18 cellular contexts compared by ENCODE assay signal in genomic region chr4:55378617-55379467, GRCh38. TPM values are rescaled to one million over a fixed set of nuclear protein-coding genes. Genes with fewer than 3 reads are reported as not detected.
A peak's percentile ranks its signal among the peaks of the same experiment; 100 is the strongest.
DNase-seq lines count a peak whose midpoint lies in the region; ATAC-seq and TF ChIP-seq lines count a peak whose summit lies in the region.
"Had no signal": no experiment of that assay in that cellular context is flagged by ENCODE, and none has a peak within 500 bp of the region (broad histone marks: within the 10 kb centered on the region; RNA-seq: fewer than 3 reads in every experiment).

No MANE protein-coding gene starts in this region.

- peaks cover 19% of the 10 kb centered on the region for H3K4me1 Mint-ChIP-seq in Calu3 (ENCODE audit: low read depth, unreplicated experiment)
- H3K4me1 Mint-ChIP-seq in CD8-positive, alpha-beta T cell (ENCODE audit: low read depth), result no peaks in the 10 kb centered on the region
- H3K4me1 Mint-ChIP-seq: B cell, mesothelial cell of epicardium, T-helper 17 cell had no signal

- peak overlapping the region; percentile 71 for H2AFZ ChIP-seq in PC-9

- H3K4me2 ChIP-seq in PC-9, result peak overlapping the region; percentile 82

- H3K27ac Mint-ChIP-seq in Calu3 (ENCODE audit: unreplicated experiment), result peak overlapping the region; percentile 71
- no peak overlapping the region for H3K27ac Mint-ChIP-seq in CD8-positive, alpha-beta T cell
- H3K27ac Mint-ChIP-seq: B cell, mesothelial cell of epicardium, T-helper 17 cell had no signal

- TF ChIP-seq CTCF in Calu3 (IDR thresholded peaks at IDR 0.05; ENCODE audit: unreplicated experiment) (no peak), PC-9 (conservative IDR thresholded peaks at IDR 0.05) (no peak), choroid plexus epithelial cell (conservative IDR thresholded peaks at IDR 0.05; ENCODE audit: low read depth, low read length) (no peak), mucosa of descending colon (IDR thresholded peaks at IDR 0.05) (no peak), dorsolateral prefrontal cortex (IDR thresholded peaks at IDR 0.05 in 54 of 56, conservative IDR thresholded peaks at IDR 0.05 in 2 of 56; ENCODE audit: low read depth in 1 of 56, partially characterized antibody in 56 of 56) (no peak)
- TF ChIP-seq CTCF in CD8-positive, alpha-beta T cell (IDR thresholded peaks at IDR 0.05), result no peak

- H3K9me3 ChIP-seq in PC-9 (ENCODE audit: insufficient read depth, low read depth), result no peaks in the 10 kb centered on the region
- H3K9me3 ChIP-seq in mucosa of descending colon, result no peaks in the 10 kb centered on the region
- H3K9me3 ChIP-seq in CD8-positive, alpha-beta T cell (ENCODE audit: low read length), result no peaks in the 10 kb centered on the region
- H3K9me3 ChIP-seq: thoracic aorta had no signal

- no TSS peak for BruUV-seq in Calu3 (replicated peaks; lab: Mats Ljungman, UMichigan)
- BruUV-seq in PC-9 (replicated peaks; lab: Mats Ljungman, UMichigan), result no TSS peak

- no peaks in the 10 kb centered on the region for H3K36me3 ChIP-seq in PC-9 (ENCODE audit: low read depth)
- no peaks in the 10 kb centered on the region for H3K36me3 ChIP-seq in mucosa of descending colon (ENCODE audit: low read depth)
- no peaks in the 10 kb centered on the region for H3K36me3 ChIP-seq in CD8-positive, alpha-beta T cell (ENCODE audit: insufficient read depth, low read length)
- H3K36me3 ChIP-seq: thoracic aorta had no signal

- H3K4me1 ChIP-seq in PC-9 (replicated peaks; ENCODE audit: insufficient read depth), result peaks cover 18% of the 10 kb centered on the region
- no peaks in the 10 kb centered on the region for H3K4me1 ChIP-seq in mucosa of descending colon (ENCODE audit: low read depth)
- no peaks in the 10 kb centered on the region for H3K4me1 ChIP-seq in CD8-positive, alpha-beta T cell (ENCODE audit: insufficient read depth, low read length)

- peak; percentile 68 for DNase-seq in Calu3
- peak; percentile 61 to 92 for DNase-seq in PC-9
- DNase-seq in choroid plexus epithelial cell (ENCODE audit: low read depth), result peak; percentile 12
- peak in 1 of 3 donors; percentile 79 for DNase-seq in mucosa of descending colon
- no peak for DNase-seq in CD8-positive, alpha-beta T cell
- DNase-seq in dorsolateral prefrontal cortex, result no peak
- no peak for DNase-seq in left lobe of liver (ENCODE audit: low spot score)
- DNase-seq: activated CD4-positive, alpha-beta T cell treated with anti-CD3 and anti-CD28 coated beads for 48 hours; activated T-cell treated with anti-CD3 and anti-CD28 coated beads, Interleukin-2, amount 50 U/mL, for 1 hour; NCI-H1417; NCI-H345; occipital lobe; stimulated activated CD4-positive, alpha-beta T cell treated with anti-CD3 and anti-CD28 coated beads, Interleukin-12 subunit alpha, Interleukin-12 subunit beta, amount 100 ng/mL, for 4 hours; T-helper 17 cell had no signal

- H3K9me3 Mint-ChIP-seq in Calu3 (ENCODE audit: low read depth, unreplicated experiment), result peaks cover 2% of the 10 kb centered on the region
- H3K9me3 Mint-ChIP-seq in CD8-positive, alpha-beta T cell, result no peaks in the 10 kb centered on the region
- H3K9me3 Mint-ChIP-seq: mesothelial cell of epicardium had no signal

- CTCF ChIA-PET in Calu3 (lab: Charles Lee), result interaction anchor here (0.6 kb wide), 1 partner anchor 11 kb away, joined by 4 read pairs; no protein-coding TSS in a partner anchor
- CTCF ChIA-PET in PC-9 (lab: Charles Lee), result no interaction called here
- CTCF ChIA-PET in CD8-positive, alpha-beta T cell (lab: Charles Lee), result no interaction called here

- peak; percentile 39 for ATAC-seq in mucosa of descending colon
- ATAC-seq in HG03378 (IDR thresholded peaks at IDR 0.05; ENCODE audit: unreplicated experiment), result no peak
- ATAC-seq in CD8-positive, alpha-beta T cell, result no peak
- ATAC-seq in left lobe of liver, result no peak
- ATAC-seq: T-helper 17 cell had no signal

- H3K9me2 ChIP-seq in PC-9 (ENCODE audit: insufficient read depth), result no peaks in the 10 kb centered on the region

- H3K4me3 Mint-ChIP-seq in Calu3 (ENCODE audit: low read depth, unreplicated experiment), result peak overlapping the region; percentile 62
- H3K4me3 Mint-ChIP-seq in CD8-positive, alpha-beta T cell, result no peak overlapping the region
- H3K4me3 Mint-ChIP-seq: B cell, mesothelial cell of epicardium, T-helper 17 cell had no signal

- no peaks in the 10 kb centered on the region for H3K27me3 ChIP-seq in PC-9 (ENCODE audit: insufficient read depth, low read depth)
- no peaks in the 10 kb centered on the region for H3K27me3 ChIP-seq in CD8-positive, alpha-beta T cell (ENCODE audit: insufficient read depth, low read length)
- no peaks in the 10 kb centered on the region for H3K27me3 ChIP-seq in dorsolateral prefrontal cortex

- no peaks in the 10 kb centered on the region for H4K20me1 ChIP-seq in PC-9 (ENCODE audit: insufficient read depth)

- peaks cover 6% of the 10 kb centered on the region for H3K36me3 Mint-ChIP-seq in Calu3 (ENCODE audit: insufficient read depth, unreplicated experiment)
- H3K36me3 Mint-ChIP-seq in CD8-positive, alpha-beta T cell, result no peaks in the 10 kb centered on the region
- H3K36me3 Mint-ChIP-seq: mesothelial cell of epicardium had no signal

- H3K4me3 ChIP-seq in PC-9 (peak overlapping the region; percentile 45; the same call in 1 of the 2 replicates), choroid plexus epithelial cell (ENCODE audit: low read depth, low read length) (no peak overlapping the region), mucosa of descending colon (no peak overlapping the region), dorsolateral prefrontal cortex (no peak overlapping the region)
- no peak overlapping the region for H3K4me3 ChIP-seq in CD8-positive, alpha-beta T cell (ENCODE audit: low read depth, low read length)
- H3K4me3 ChIP-seq: thoracic aorta had no signal

- H3K27ac ChIP-seq in PC-9, result peak overlapping the region; percentile 85
- no peak overlapping the region for H3K27ac ChIP-seq in CD8-positive, alpha-beta T cell (ENCODE audit: low read depth, low read length)
- peak overlapping the region in 18 of 59 donors; percentile 3 to 74 (median 44) for H3K27ac ChIP-seq in dorsolateral prefrontal cortex
- H3K27ac ChIP-seq: thoracic aorta had no signal

- no peaks in the 10 kb centered on the region for H3K27me3 Mint-ChIP-seq in Calu3 (ENCODE audit: unreplicated experiment)
- H3K27me3 Mint-ChIP-seq in CD8-positive, alpha-beta T cell (ENCODE audit: low read depth), result peaks cover 2% of the 10 kb centered on the region
- H3K27me3 Mint-ChIP-seq: B cell had no signal

- POLR2A ChIA-PET in PC-9 (lab: Charles Lee; ENCODE audit: unreplicated experiment), result interaction anchor here (0.6 to 0.9 kb wide), 3 partner anchors 17 to 514 kb away, joined by 6 to 18 read pairs (median 6); partner anchors contain the start of gene TMEM165
- POLR2A ChIA-PET in CD8-positive, alpha-beta T cell (lab: Charles Lee), result no interaction called here

- H3F3A ChIP-seq in PC-9 (ENCODE audit: insufficient read depth, low read depth), result peaks cover 13% of the 10 kb centered on the region; the same call in 1 of the 2 replicates

- no peaks in the 10 kb centered on the region for H3K79me2 ChIP-seq in PC-9 (ENCODE audit: low read depth)

- intact Hi-C loops in Calu3 (cut with micrococcal nuclease; ENCODE audit: unreplicated experiment) (no loop called here), PC-9 (cut with micrococcal nuclease; ENCODE audit: unreplicated experiment) (loop anchor here (2.0 kb wide), 1 partner anchor 18 kb away; no protein-coding TSS in a partner anchor), mucosa of descending colon (cut with DNase I, micrococcal nuclease) (no loop called here), dorsolateral prefrontal cortex (cut with DNase I) (no loop called here)
- intact Hi-C loops in CD8-positive, alpha-beta T cell (cut with DNase I, micrococcal nuclease), result no loop called here

RNA-seq across cellular contexts. Expression of gene TMEM165, which starts 16.9 kb away (rescaled TPM):
- 89.0 and 96.6 TPM in 2 replicates for total RNA-seq in Calu3 (2022)
- 61.4 and 61.8 TPM in 2 replicates for total RNA-seq in PC-9 (2021)
- total RNA-seq in mucosa of descending colon, result 10 to 100 TPM; 56.4 to 85.8 (median 77.6) TPM
- total RNA-seq in CD8-positive, alpha-beta T cell, result 10 to 100 TPM; 31.0 to 31.5 TPM
- 100 to 1,000 TPM in 101 of 120 experiments, 10 to 100 TPM in 19; 53.1 to 690 (median 173) TPM for total RNA-seq in dorsolateral prefrontal cortex
- total RNA-seq in left lobe of liver, result 15.8 TPM

RNA-seq across cellular contexts. Expression of gene SRD5A3, which starts 32.8 kb away (rescaled TPM):
- total RNA-seq in Calu3 (2022) (35.9 and 39.6 TPM in 2 replicates), PC-9 (2021) (7.3 and 9.9 TPM in 2 replicates), mucosa of descending colon (10 to 100 TPM in 2 of 3 donors, 1 to 10 TPM in 1; 5.9 to 14.7 (median 14.0) TPM), dorsolateral prefrontal cortex (10 to 100 TPM in 112 of 120 experiments, 1 to 10 TPM in 8; 6.0 to 34.8 (median 15.9) TPM), left lobe of liver (12.1 TPM)
- 1 to 10 TPM; 1.1 TPM for total RNA-seq in CD8-positive, alpha-beta T cell

Comparison
In these comparisons a context has a peak if more than half of its experiments do, and no peak if none do; other contexts are left out.
1. DNase-seq: peak in Calu3 (single experiment), PC-9 (2 of 2) and choroid plexus epithelial cell (single experiment); none in CD8-positive, alpha-beta T cell (0 of 7), dorsolateral prefrontal cortex (0 of 10) and left lobe of liver (single experiment).